ENCODE assay signal across 10 cellular contexts in the genomic region with DNA sequence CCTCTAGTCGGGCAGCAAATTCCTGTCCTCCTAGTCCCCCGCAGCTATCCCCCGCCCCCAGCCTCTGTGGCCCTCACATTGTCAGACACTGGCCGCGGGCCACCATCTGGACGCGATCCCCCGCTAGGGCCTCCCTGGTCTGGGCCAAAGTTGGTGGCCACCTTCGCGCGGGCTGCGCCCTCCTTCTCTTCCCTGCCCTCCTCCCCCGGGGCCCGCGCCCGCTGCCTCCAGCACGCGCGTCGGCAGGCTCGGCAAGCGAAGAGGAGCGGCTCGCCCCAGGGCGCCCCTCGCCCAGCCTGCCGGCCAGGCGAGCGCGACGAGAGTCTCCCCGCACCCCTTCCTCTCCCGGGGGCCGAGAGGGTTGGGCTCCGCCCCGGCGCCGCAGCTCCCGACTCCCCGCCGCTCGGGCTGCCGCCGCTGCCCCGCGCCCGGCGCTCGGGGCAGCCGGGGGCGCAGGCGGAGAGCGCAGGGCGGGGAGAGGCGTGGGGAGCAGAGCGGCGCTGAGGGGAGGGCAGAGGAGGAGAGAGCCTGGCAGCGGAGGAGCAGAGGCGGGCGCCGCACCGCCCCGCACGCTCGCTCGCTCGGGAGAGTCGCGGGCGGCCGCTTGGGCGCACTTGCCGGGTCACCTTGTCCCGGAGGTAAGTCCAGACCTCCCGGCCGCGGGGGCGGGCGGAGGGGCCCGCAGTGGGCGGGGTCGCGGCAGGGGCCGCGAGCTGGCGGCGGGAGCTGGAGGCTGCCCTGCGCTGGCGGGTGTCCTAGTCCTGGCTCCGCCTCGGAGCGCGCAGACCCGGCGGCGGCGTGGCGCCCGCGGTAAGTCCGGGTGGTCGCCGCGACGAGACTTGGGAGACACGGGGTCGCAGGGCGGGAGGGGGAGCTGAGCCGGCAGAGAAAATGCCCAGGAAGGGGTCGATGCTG. TPM values are rescaled to one million over a fixed set of nuclear protein-coding genes. Genes with fewer than 3 reads are reported as not detected.
DNase-seq lines count a peak whose midpoint lies in the region; ATAC-seq and TF ChIP-seq lines count a peak whose summit lies in the region.
"Had no signal": no experiment of that assay in that cellular context is flagged by ENCODE, and none has a peak within 500 bp of the region (broad histone marks: within the 10 kb centered on the region; RNA-seq: fewer than 3 reads in every experiment).

A gene (plus strand): TSS at position 514 of the 915 bp plus-strand sequence. CDS start 73,469 bp downstream, outside the sequence.

- peak; percentile 30 for ATAC-seq in lung (ENCODE audit: insufficient read depth, low FRiP score)
- no peak for ATAC-seq in thoracic aorta (ENCODE audit: insufficient number of reproducible peaks, low FRiP score, low read depth)

- H3F3A ChIP-seq in PC-9 (ENCODE audit: insufficient read depth, low read depth), result no peaks in the 10 kb centered on the region

- WGBS in lung, 2 donors, result 1% methylated on average over 61 to 110 of the region's 110 CpGs

- H3K9me3 ChIP-seq in lung (ENCODE audit: control insufficient read depth in 2 of 2, insufficient read depth in 1 of 2, low read length in 1 of 2) (no peaks in the 10 kb centered on the region), thoracic aorta (no peaks in the 10 kb centered on the region), PC-9 (ENCODE audit: insufficient read depth, low read depth) (no peaks in the 10 kb centered on the region)

- H3K27me3 ChIP-seq in lung (ENCODE audit: control insufficient read depth, insufficient read depth) (peaks cover 11% of the 10 kb centered on the region), thoracic aorta (replicated peaks; ENCODE audit: insufficient read depth) (no peaks in the 10 kb centered on the region), PC-9 (ENCODE audit: insufficient read depth, low read depth) (no peaks in the 10 kb centered on the region)

- CTCF ChIA-PET in PC-9 (lab: Charles Lee), result no interaction called here

- H3K4me1 ChIP-seq in lung (ENCODE audit: control insufficient read depth in 2 of 2, insufficient read depth in 2 of 2, low read length in 2 of 2) (peaks cover 4 to 10% of the 10 kb centered on the region in 2 donors), thoracic aorta (ENCODE audit: control insufficient read depth in 1 of 2, low read depth in 2 of 2) (peaks cover 0 to 28% of the 10 kb centered on the region in 2 donors), PC-9 (replicated peaks; ENCODE audit: insufficient read depth) (no peaks in the 10 kb centered on the region)

- H3K27ac ChIP-seq in lung (ENCODE audit: low read depth in 1 of 2, low read length in 1 of 2) (peak within 1 kb of the TSS in 1 of 2 donors; percentile 88), thoracic aorta (peak within 1 kb of the TSS; percentile 69 to 75), PC-9 (no peak within 1 kb of the TSS)
- H3K27ac ChIP-seq: 22Rv1 had no signal

- no peaks in the 10 kb centered on the region for H4K20me1 ChIP-seq in PC-9 (ENCODE audit: insufficient read depth)

- intact Hi-C loops in PC-9 (cut with micrococcal nuclease; ENCODE audit: unreplicated experiment), result loop anchor here (10.0 kb wide), 1 partner anchor 445 kb away; no protein-coding TSS in a partner anchor

- DNase-seq in DMS 273 (lab: John Stamatoyannopoulos, UW; ENCODE audit: unreplicated experiment) (peak; percentile 89), DMS 273 treated with DMSO at 0.1 percent for 48 hours (lab: John Stamatoyannopoulos, UW) (no peak), cerebellar cortex (ENCODE audit: low spot score) (peak; percentile 76), lung (ENCODE audit: low spot score) (no peak), thoracic aorta (ENCODE audit: low spot score) (no peak), NCI-H2029 (lab: John Stamatoyannopoulos, UW) (no peak), PC-9 (no peak)
- no peak for DNase-seq in effector CD8-positive, alpha-beta T cell (lab: John Stamatoyannopoulos, UW)

- H3K4me3 ChIP-seq in lung, result no peak within 1 kb of the TSS
- H3K4me3 ChIP-seq in thoracic aorta, result peak within 1 kb of the TSS; percentile 74
- H3K4me3 ChIP-seq in PC-9, result no peak within 1 kb of the TSS

- no peak for TF ChIP-seq CTCF in lung (IDR thresholded peaks at IDR 0.05; ENCODE audit: control extremely low read depth, extremely low read depth)
- no peak for TF ChIP-seq CTCF in thoracic aorta (IDR thresholded peaks at IDR 0.05)
- no peak for TF ChIP-seq CTCF in PC-9 (conservative IDR thresholded peaks at IDR 0.05)

- H3K79me2 ChIP-seq in PC-9 (ENCODE audit: low read depth), result no peaks in the 10 kb centered on the region

- BruUV-seq in PC-9 (replicated peaks; lab: Mats Ljungman, UMichigan), result no TSS peak

- no peaks in the 10 kb centered on the region for H3K9me2 ChIP-seq in PC-9 (ENCODE audit: insufficient read depth)

- H3K36me3 ChIP-seq in lung (ENCODE audit: control insufficient read depth in 2 of 2, insufficient read depth in 2 of 2, low read length in 2 of 2) (no peaks in the 10 kb centered on the region), thoracic aorta (no peaks in the 10 kb centered on the region), PC-9 (ENCODE audit: low read depth) (no peaks in the 10 kb centered on the region)

- no peak within 1 kb of the TSS for H3K4me2 ChIP-seq in PC-9

- POLR2A ChIA-PET in PC-9 (lab: Charles Lee; ENCODE audit: unreplicated experiment), result interaction anchor here (0.6 kb wide), 1 partner anchor 402 kb away, joined by 3 read pairs; no protein-coding TSS in a partner anchor

- no peak within 1 kb of the TSS for H2AFZ ChIP-seq in PC-9

RNA-seq across cellular contexts. Expression of the gene that starts here (rescaled TPM):
- total RNA-seq in lung, result 1 to 10 TPM in 1 of 2 donors, under 1 TPM in 1; 0.98 to 5.0 TPM
- polyA plus RNA-seq in lung, result under 1 TPM; 0.20 to 0.29 TPM
- total RNA-seq in thoracic aorta, result 1 to 10 TPM; 1.8 to 5.4 TPM
- total RNA-seq in PC-9 (2021), result 0.17 and 0.35 TPM in 2 replicates
- total RNA-seq: pulmonary artery endothelial cell had no signal

Comparison
In these comparisons a context has a peak if more than half of its experiments do, and no peak if none do; other contexts are left out.
1. DNase-seq: peak in DMS 273 (single experiment) and cerebellar cortex (single experiment); none in DMS 273 treated with DMSO at 0.1 percent for 48 hours (single experiment), lung (single experiment), thoracic aorta (single experiment), NCI-H2029 (single experiment), PC-9 (0 of 2) and effector CD8-positive, alpha-beta T cell (single experiment).